4 cellular contexts compared by ENCODE assay signal in the genomic region with DNA sequence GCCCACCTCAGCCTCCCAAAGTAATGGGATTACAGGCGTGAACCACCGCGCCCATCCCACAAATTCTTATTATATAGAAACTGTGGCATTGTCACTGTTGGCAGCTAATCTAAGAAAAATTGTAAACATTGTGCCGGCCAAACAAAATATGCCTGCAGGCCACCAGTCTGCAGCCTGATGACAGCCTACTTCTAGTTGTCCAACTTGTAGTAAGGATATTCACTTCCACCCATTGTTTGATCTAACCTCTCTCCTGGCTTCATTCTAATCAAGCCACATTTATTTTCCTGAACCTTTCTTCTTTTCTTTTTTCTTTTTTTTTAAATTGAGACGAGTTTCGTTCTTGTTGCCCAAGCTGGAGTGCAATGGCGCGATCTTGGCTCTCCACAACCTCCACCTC.
"Had no signal": no experiment of that assay in that cellular context is flagged by ENCODE, and none has a peak within 500 bp of the region (broad histone marks: within the 10 kb centered on the region; RNA-seq: fewer than 3 reads in every experiment).

No MANE protein-coding gene starts in this region.

- DNase-seq: IMR-90, KBM-7 had no signal

- H3K27ac ChIP-seq: HL-60 had no signal

- H3K4me3 ChIP-seq: K562 had no signal
